Comparison of ENCODE assay signal across 2 cellular contexts in genomic region chr15:38696120-38696727, GRCh38.
TF ChIP-seq lines count a peak whose summit lies in the region.

No MANE protein-coding gene starts in this region.

TF ChIP-seq in GM12878, 131 proteins besides CTCF, POLR2A, EP300 and RAD21 (continued from another document):
- TF ChIP-seq ZNF687 (IDR thresholded peaks at IDR 0.05) (0 out of 2 replicates have a peak, but pooled peaks have one; percentile 12), MTA2 (IDR thresholded peaks at IDR 0.05; ENCODE audit: low read depth) (0 out of 2 replicates have a peak, but pooled peaks have one; percentile 31), CBFB (IDR thresholded peaks at IDR 0.05; ENCODE audit: low read depth) (peak; percentile 63; the same call in 1 of the 2 replicates), EED (IDR thresholded peaks at IDR 0.05; ENCODE audit: low read depth) (peak; percentile 62; the same call in 1 of the 2 replicates), POLR2AphosphoS5 (IDR thresholded peaks at IDR 0.05; ENCODE audit: low read length) (no peak), STAT3 (IDR thresholded peaks at IDR 0.05; ENCODE audit: low read depth, low read length) (no peak), BCL11A (IDR thresholded peaks at IDR 0.05; ENCODE audit: low read depth, low read length) (no peak), NFIC (IDR thresholded peaks at IDR 0.05; ENCODE audit: low read depth, low read length) (no peak), IKZF2 (IDR thresholded peaks at IDR 0.05) (0 out of 4 replicates have a peak, but pooled peaks of 1 of the 2 experiments have one; percentile 23), KDM1A (IDR thresholded peaks at IDR 0.05; ENCODE audit: borderline replicate concordance) (no peak), USF2 (IDR thresholded peaks at IDR 0.05; ENCODE audit: borderline replicate concordance, low read depth, low read length) (no peak), MYB (IDR thresholded peaks at IDR 0.05; ENCODE audit: borderline replicate concordance, low read depth, low read length) (no peak), SP1 (IDR thresholded peaks at IDR 0.05; ENCODE audit: low read depth, low read length) (no peak), IKZF1 (conservative IDR thresholded peaks at IDR 0.05) (0 out of 2 replicates have a peak, but pooled peaks have one; percentile 22), EZH2 (IDR thresholded peaks at IDR 0.05; ENCODE audit: borderline replicate concordance, control insufficient read depth, low read depth, low read length) (no peak), SMAD1 (IDR thresholded peaks at IDR 0.05; ENCODE audit: low read depth, partially characterized antibody) (no peak), DPF2 (IDR thresholded peaks at IDR 0.05) (0 out of 2 replicates have a peak, but pooled peaks have one; percentile 37), E2F8 (IDR thresholded peaks at IDR 0.05; ENCODE audit: low read depth, partially characterized antibody) (no peak)
TF ChIP-seq in GM12878: peak in this region for 10.

TF ChIP-seq in WTC11, 78 proteins besides CTCF, POLR2A, EP300 and RAD21 (continued from another document):
- TF ChIP-seq ATF6 (CRISPR knock-in tag; IDR thresholded peaks at IDR 0.05) (no peak), ZBTB21 (CRISPR knock-in tag; IDR thresholded peaks at IDR 0.05; ENCODE audit: borderline replicate concordance) (no peak), NFYB (CRISPR knock-in tag; conservative IDR thresholded peaks at IDR 0.05; ENCODE audit: low read depth) (no peak), FOXJ3 (CRISPR knock-in tag; IDR thresholded peaks at IDR 0.05; ENCODE audit: borderline replicate concordance) (no peak), HMGXB4 (CRISPR knock-in tag; IDR thresholded peaks at IDR 0.05) (no peak), ZNF138 (CRISPR knock-in tag; conservative IDR thresholded peaks at IDR 0.05) (no peak), IRF1 (CRISPR knock-in tag; IDR thresholded peaks at IDR 0.05) (no peak), SP1 (CRISPR knock-in tag; conservative IDR thresholded peaks at IDR 0.05) (no peak), TEAD1 (CRISPR knock-in tag; IDR thresholded peaks at IDR 0.05) (no peak), SMAD4 (CRISPR knock-in tag; IDR thresholded peaks at IDR 0.05) (no peak), CREB1 (CRISPR knock-in tag; IDR thresholded peaks at IDR 0.05) (no peak)
